1 cellular context compared by ENCODE assay signal in the genomic region with DNA sequence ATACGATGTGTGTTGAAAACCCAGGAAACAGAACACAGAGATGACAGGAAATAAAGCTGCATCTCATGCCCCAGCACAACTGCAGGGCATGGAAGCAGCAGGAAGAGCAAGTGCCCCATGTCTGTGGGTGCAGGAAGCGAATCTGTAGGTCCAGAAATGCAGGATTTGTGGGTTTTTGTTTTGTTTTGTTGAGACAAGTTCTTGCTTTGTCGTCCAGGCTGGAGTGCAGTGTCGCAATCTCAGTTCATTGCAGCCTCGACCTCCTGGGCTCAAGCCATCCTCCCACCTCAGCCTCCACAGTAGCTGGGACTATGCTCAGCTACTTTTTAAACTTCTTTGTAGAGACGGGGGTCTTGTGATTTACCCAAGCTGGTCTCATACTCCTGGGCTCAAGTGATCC.
A peak's percentile ranks its signal among the peaks of the same experiment; 100 is the strongest.
TF ChIP-seq lines count a peak whose summit lies in the region.

No MANE protein-coding gene starts in this region.

TF ChIP-seq in H1, 55 proteins besides CTCF, POLR2A, EP300 and RAD21:
- TF ChIP-seq CEBPB (IDR thresholded peaks at IDR 0.05; ENCODE audit: low read depth, low read length) = peak; percentile 69
- no peak for TF ChIP-seq RXRA (IDR thresholded peaks at IDR 0.05; ENCODE audit: insufficient read depth, low read depth, low read length)
